1 cellular context compared by ENCODE assay signal in genomic region chr6:5439749-5440148, GRCh38.
TF ChIP-seq lines count a peak whose summit lies in the region.

No MANE protein-coding gene starts in this region.

TF ChIP-seq in H1, 55 proteins besides CTCF, POLR2A, EP300 and RAD21:
- TF ChIP-seq CHD1 (IDR thresholded peaks at IDR 0.05; ENCODE audit: low read depth, low read length) (no peak), ASH2L (IDR thresholded peaks at IDR 0.05; ENCODE audit: low read length) (no peak), GTF2F1 (IDR thresholded peaks at IDR 0.05; ENCODE audit: borderline replicate concordance, low read depth, low read length) (no peak), GABPA (IDR thresholded peaks at IDR 0.05; ENCODE audit: borderline replicate concordance, insufficient read depth, low read length) (no peak), JUN (IDR thresholded peaks at IDR 0.05; ENCODE audit: low read depth, low read length) (no peak), ATF3 (IDR thresholded peaks at IDR 0.05; ENCODE audit: insufficient read depth, low read depth, low read length) (no peak), TCF12 (IDR thresholded peaks at IDR 0.05; ENCODE audit: low read depth, low read length) (no peak), SIX5 (IDR thresholded peaks at IDR 0.05; ENCODE audit: low read depth, low read length) (no peak), MAFK (IDR thresholded peaks at IDR 0.05; ENCODE audit: low read depth, low read length) (no peak), JUND (IDR thresholded peaks at IDR 0.05; ENCODE audit: low read length) (no peak), E2F6 (IDR thresholded peaks at IDR 0.05) (no peak), TBP (IDR thresholded peaks at IDR 0.05; ENCODE audit: low read depth, low read length) (no peak), CHD7 (IDR thresholded peaks at IDR 0.05; ENCODE audit: insufficient replicate concordance, low read length) (no peak), RXRA (IDR thresholded peaks at IDR 0.05; ENCODE audit: insufficient read depth, low read depth, low read length) (no peak), CEBPB (IDR thresholded peaks at IDR 0.05; ENCODE audit: low read depth, low read length) (no peak), CREB1 (IDR thresholded peaks at IDR 0.05) (no peak), NANOG (IDR thresholded peaks at IDR 0.05; ENCODE audit: insufficient read depth, low read depth, low read length, poor library complexity, severe bottlenecking) (no peak)
